Comparison of ENCODE assay signal across 12 cellular contexts in the genomic region with DNA sequence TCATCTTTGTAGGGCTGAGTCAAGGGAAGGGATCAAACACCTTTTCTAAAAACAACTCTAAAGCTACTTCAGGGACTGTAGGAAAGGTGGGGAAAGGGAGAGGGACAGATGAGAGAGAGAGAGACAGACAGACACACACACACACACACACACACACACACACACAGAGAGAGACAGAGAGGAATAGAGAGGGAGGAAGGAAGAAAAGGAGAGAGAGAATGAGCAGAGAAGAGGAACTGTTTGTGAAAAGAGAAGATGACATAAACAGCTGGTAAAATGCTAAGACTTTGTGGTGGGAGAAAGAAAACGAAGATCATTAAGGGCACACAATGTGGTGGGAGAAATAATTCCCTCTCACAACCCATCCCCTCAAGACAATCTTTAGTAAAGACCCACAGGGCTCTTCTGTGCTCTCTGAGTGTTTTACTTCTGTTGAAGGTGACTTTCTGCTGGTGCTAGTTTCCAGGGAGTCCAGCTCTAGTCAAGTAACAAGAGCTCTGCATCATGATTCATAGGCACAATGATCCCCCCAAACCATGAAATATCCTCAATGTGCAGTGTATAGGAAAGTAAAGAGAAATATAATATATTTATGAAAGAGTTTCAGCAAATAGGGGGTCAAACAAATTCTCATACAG.
A peak's percentile ranks its signal among the peaks of the same experiment; 100 is the strongest.
DNase-seq lines count a peak whose midpoint lies in the region; ATAC-seq and TF ChIP-seq lines count a peak whose summit lies in the region.
"Had no signal": no experiment of that assay in that cellular context is flagged by ENCODE, and none has a peak within 500 bp of the region (broad histone marks: within the 10 kb centered on the region; RNA-seq: fewer than 3 reads in every experiment).

No MANE protein-coding gene starts in this region.

- in situ Hi-C loops in ACHN (cut with HindIII; ENCODE audit: low pct_ligation_motif_present, low pct_unique_long_range_greater_than_20kb, low sequenced_read_pairs), result no loop called here

- H3K27ac ChIP-seq in SK-N-MC (peak overlapping the region; percentile 65), right cardiac atrium (ENCODE audit: low read length) (peak overlapping the region; percentile 66), thyroid gland (peak overlapping the region in 2 of 3 donors; percentile 10 to 53)

- no peaks in the 10 kb centered on the region for H3K27me3 Mint-ChIP-seq in activated T-cell treated with anti-CD3 and anti-CD28 coated beads, Interleukin-2, amount 50 U/mL, for 72 hours (ENCODE audit: low read depth)

- H3K36me3 ChIP-seq in SK-N-MC (ENCODE audit: insufficient read depth, low read length), result no peaks in the 10 kb centered on the region
- H3K36me3 ChIP-seq in thyroid gland, result no peaks in the 10 kb centered on the region

- no peak for ATAC-seq in activated T-cell treated with anti-CD3 and anti-CD28 coated beads, Interleukin-2, amount 50 U/mL, for 72 hours (replicated peaks in 1 of 2)
- no peak for ATAC-seq in right cardiac atrium
- no peak for ATAC-seq in GM19328 (IDR thresholded peaks at IDR 0.05; ENCODE audit: unreplicated experiment)
- ATAC-seq: activated T-cell treated with anti-CD3 and anti-CD28 coated beads, Interleukin-2, amount 50 U/mL, for 4 hours had no signal

- H3K9me3 ChIP-seq in SK-N-MC (ENCODE audit: low read depth, low read length) (no peaks in the 10 kb centered on the region), right cardiac atrium (ENCODE audit: control insufficient read depth, low read length) (no peaks in the 10 kb centered on the region), thyroid gland (no peaks in the 10 kb centered on the region)

- peaks cover 8 to 12% of the 10 kb centered on the region in 2 donors for H3K9me3 Mint-ChIP-seq in activated T-cell treated with anti-CD3 and anti-CD28 coated beads, Interleukin-2, amount 50 U/mL, for 72 hours

- DNase-seq in activated T-cell treated with anti-CD3 and anti-CD28 coated beads, Interleukin-2, amount 50 U/mL, for 72 hours, result no peak
- DNase-seq in activated T-cell treated with anti-CD3 and anti-CD28 coated beads, Interleukin-2, amount 50 U/mL, for 48 hours, result no peak
- DNase-seq in SK-N-MC (ENCODE audit: low read depth, low spot score) (no peak), right cardiac atrium (no peak), thyroid gland (no peak), anterior cingulate cortex (lab: John Stamatoyannopoulos, UW) (no peak), ACHN (no peak)
- DNase-seq: activated T-cell treated with anti-CD3 and anti-CD28 coated beads, Interleukin-2, amount 50 U/mL, for 4 hours; NCI-H2029; occipital lobe; stimulated activated CD4-positive, alpha-beta T cell treated with anti-CD3 and anti-CD28 coated beads, Interleukin-2, amount 100 ng/mL, for 24 hours had no signal

- H3K4me1 ChIP-seq in right cardiac atrium (ENCODE audit: control insufficient read depth, insufficient read depth, low read length) (peaks cover 9% of the 10 kb centered on the region), thyroid gland (no peaks in the 10 kb centered on the region)

- no peak for TF ChIP-seq CTCF in thyroid gland (IDR thresholded peaks at IDR 0.05)

- intact Hi-C loops in right cardiac atrium (cut with DNase I) (no loop called here), thyroid gland (cut with DNase I) (no loop called here)

- no peak for TF ChIP-seq POLR2A in thyroid gland (IDR thresholded peaks at IDR 0.05)

- WGBS in right cardiac atrium, result 80% methylated on average over 1 of the region's 1 CpG
- 81 to 90% methylated on average over 1 of the region's 1 CpG for WGBS in thyroid gland, 2 donors

- H3K9ac ChIP-seq in SK-N-MC (ENCODE audit: insufficient read length), result no peak overlapping the region

- H3K4me1 Mint-ChIP-seq in activated T-cell treated with anti-CD3 and anti-CD28 coated beads, Interleukin-2, amount 50 U/mL, for 72 hours (ENCODE audit: low read depth), result peaks cover 90% of the 10 kb centered on the region

- peaks cover 7 to 13% of the 10 kb centered on the region in 2 donors for H3K36me3 Mint-ChIP-seq in activated T-cell treated with anti-CD3 and anti-CD28 coated beads, Interleukin-2, amount 50 U/mL, for 72 hours (ENCODE audit: insufficient read depth in 2 of 2)

- H3K4me3 Mint-ChIP-seq in activated T-cell treated with anti-CD3 and anti-CD28 coated beads, Interleukin-2, amount 50 U/mL, for 72 hours, result peak overlapping the region; percentile 34 to 60
- H3K4me3 Mint-ChIP-seq: activated T-cell treated with anti-CD3 and anti-CD28 coated beads, Interleukin-2, amount 50 U/mL, for 4 hours had no signal

- H3K27ac Mint-ChIP-seq in activated T-cell treated with anti-CD3 and anti-CD28 coated beads, Interleukin-2, amount 50 U/mL, for 72 hours, result peak overlapping the region; percentile 14

- H3K27me3 ChIP-seq in right cardiac atrium (ENCODE audit: control insufficient read depth, insufficient read depth) (no peaks in the 10 kb centered on the region), thyroid gland (no peaks in the 10 kb centered on the region)

- no peak overlapping the region for H3K4me3 ChIP-seq in SK-N-MC
- H3K4me3 ChIP-seq in right cardiac atrium (ENCODE audit: low read length), result no peak overlapping the region
- no peak overlapping the region for H3K4me3 ChIP-seq in thyroid gland (replicated peaks in 1 of 3)
